30 cellular contexts compared by ENCODE assay signal in genomic region chr17:14125518-14126125, GRCh38. TPM values are rescaled to one million over a fixed set of nuclear protein-coding genes. Genes with fewer than 3 reads are reported as not detected.
DNase-seq lines count a peak whose midpoint lies in the region; ATAC-seq, FAIRE-seq and TF ChIP-seq lines count a peak whose summit lies in the region.
"Had no signal": no experiment of that assay in that cellular context is flagged by ENCODE, and none has a peak within 500 bp of the region (broad histone marks: within the 10 kb centered on the region; RNA-seq: fewer than 3 reads in every experiment).

No MANE protein-coding gene starts in this region.

- no peak overlapping the region for H3K4me3 Mint-ChIP-seq in chondrocyte (ENCODE audit: unreplicated experiment)
- H3K4me3 Mint-ChIP-seq: activated naive CD4-positive, alpha-beta T cell treated with anti-CD3 and anti-CD28 coated beads, Interleukin-2, amount 10 ng/mL, durations not matched to agents 7 days and 5 days; activated T-helper 1 cell treated with anti-CD3 and anti-CD28 coated beads, Interleukin-12 subunit alpha, Interleukin-12 subunit beta, Interleukin-2, Interleukin-4 antibody, amounts not matched to agents 30 ng/mL and 10 ng/mL and 1 ng/mL, durations not matched to agents 14 hours and 24 hours and 36 hours; HFFc6; IgD-negative memory B cell; memory B cell had no signal

- DNase-seq in right lobe of liver (no peak), HepG2 (ENCODE audit: low spot score) (no peak), mucosa of descending colon (no peak), superior temporal gyrus (ENCODE audit: extremely low spot score) (peak; percentile 22), colonic mucosa (no peak), chondrocyte (ENCODE audit: low spot score) (no peak), NCI-H2029 (lab: John Stamatoyannopoulos, UW) (no peak)
- DNase-seq: activated naive CD4-positive, alpha-beta T cell treated with anti-CD3 and anti-CD28 coated beads, Interleukin-2, amount 10 ng/mL, durations not matched to agents 7 days and 5 days; Caco-2; central memory CD4-positive, alpha-beta T cell; DMS79 treated with DMSO at 0.1 percent for 48 hours; HFFc6; hypothalamus; NCI-H1105 treated with DMSO at 0.1 percent for 48 hours; NCI-H2081 treated with DMSO at 0.1 percent for 48 hours; NCI-H510A; NK-92 treated with Interleukin-12 subunit alpha and Interleukin-12 subunit beta, amount 100 ng/mL, for 24 hours; stimulated activated CD4-positive, alpha-beta T cell treated with anti-CD3 and anti-CD28 coated beads, Interleukin-12 subunit alpha, Interleukin-12 subunit beta, amount 100 ng/mL, for 4 hours; stimulated activated naive CD4-positive, alpha-beta T cell treated with Interleukin-2 at 50 U/mL for 16 hours; T-helper 1 cell had no signal

- no peak overlapping the region for H3K9ac ChIP-seq in HepG2 (ENCODE audit: insufficient read depth, low read depth, low read length)
- H3K9ac ChIP-seq in endocrine pancreas (ENCODE audit: control insufficient read depth, insufficient read depth, low read length): no peak overlapping the region
- no peak overlapping the region for H3K9ac ChIP-seq in colonic mucosa (ENCODE audit: low read depth in 2 of 2, low read length in 2 of 2)
- H3K9ac ChIP-seq: BLaER1 treated with 17β-estradiol and CSF1 and Interleukin-3, amounts not matched to agents 10 nM and 100 nM had no signal

- no peak for TF ChIP-seq CTCF in right lobe of liver (IDR thresholded peaks at IDR 0.05)
- TF ChIP-seq CTCF in HepG2 (CRISPR knock-in tag; IDR thresholded peaks at IDR 0.05): no peak
- no peak for TF ChIP-seq CTCF in mucosa of descending colon (IDR thresholded peaks at IDR 0.05)
- no peak for TF ChIP-seq CTCF in colonic mucosa (IDR thresholded peaks at IDR 0.05)
- TF ChIP-seq CTCF in chondrocyte (IDR thresholded peaks at IDR 0.05): no peak

- H3K27ac ChIP-seq in right lobe of liver (no peak overlapping the region), HepG2 (ENCODE audit: extremely low read length, insufficient read depth, low read length) (no peak overlapping the region), colonic mucosa (no peak overlapping the region)
- H3K27ac ChIP-seq: BLaER1 treated with 17β-estradiol and CSF1 and Interleukin-3, amounts not matched to agents 10 nM and 100 nM; epithelial cell of prostate had no signal

- POLR2A ChIA-PET in HepG2 (lab: Yijun Ruan, JAX): no interaction called here

- no peak for FAIRE-seq in HepG2 (lab: Jason Lieb, UNC)
- FAIRE-seq: GM18507, keratinocyte, RCC 7860, TTC549 had no signal

- no peaks in the 10 kb centered on the region for H4K20me1 ChIP-seq in HepG2 (ENCODE audit: insufficient read depth, low read length)

- TF ChIP-seq POLR2A in right lobe of liver (IDR thresholded peaks at IDR 0.05) (no peak), HepG2 (IDR thresholded peaks at IDR 0.05; ENCODE audit: insufficient read depth in 1 of 2, low read depth in 2 of 2, low read length in 2 of 2) (no peak)

- intact Hi-C loops in right lobe of liver (cut with DNase I) (no loop called here), HepG2 (cut with micrococcal nuclease; ENCODE audit: unreplicated experiment) (no loop called here), mucosa of descending colon (cut with DNase I, micrococcal nuclease) (no loop called here), colonic mucosa (cut with DNase I) (no loop called here)

- peaks cover 3% of the 10 kb centered on the region for H3K4me1 Mint-ChIP-seq in chondrocyte (ENCODE audit: low read depth)

- no peak overlapping the region for H2AFZ ChIP-seq in HepG2 (ENCODE audit: low read length)

- TF ChIP-seq EP300 in HepG2 (IDR thresholded peaks at IDR 0.05; ENCODE audit: low read depth in 2 of 2, low read length in 2 of 2) (no peak), HepG2 (CRISPR knock-in tag; IDR thresholded peaks at IDR 0.05; ENCODE audit: borderline replicate concordance) (no peak)

- H3K79me2 ChIP-seq in HepG2 (ENCODE audit: insufficient read depth, low read length): no peaks in the 10 kb centered on the region

- no TSS peak for BruUV-seq in HepG2 (replicated peaks; lab: Mats Ljungman, UMichigan)

- H3K27me3 ChIP-seq in right lobe of liver (no peaks in the 10 kb centered on the region), HepG2 (ENCODE audit: control insufficient read depth in 1 of 2, insufficient read depth in 2 of 2, low read length in 2 of 2) (no peaks in the 10 kb centered on the region), endocrine pancreas (ENCODE audit: control insufficient read depth, insufficient read depth, low read length) (no peaks in the 10 kb centered on the region), colonic mucosa (no peaks in the 10 kb centered on the region)
- H3K27me3 ChIP-seq: BLaER1 treated with 17β-estradiol and CSF1 and Interleukin-3, amounts not matched to agents 10 nM and 100 nM had no signal

- in situ Hi-C loops in HepG2 (cut with HindIII; ENCODE audit: extremely low pct_ligation_motif_present, low pct_unique_long_range_greater_than_20kb): no loop called here

- H3K4me3 ChIP-seq in right lobe of liver (no peak overlapping the region), HepG2 (replicated peaks in 1 of 3; ENCODE audit: insufficient read depth in 1 of 3, low read depth in 2 of 3, low read length in 3 of 3) (no peak overlapping the region), endocrine pancreas (ENCODE audit: control insufficient read depth, insufficient read depth, low read length) (peak overlapping the region; percentile 97), mucosa of descending colon (no peak overlapping the region), colonic mucosa (no peak overlapping the region)
- H3K4me3 ChIP-seq: BLaER1 treated with 17β-estradiol and CSF1 and Interleukin-3, amounts not matched to agents 10 nM and 100 nM had no signal

- CTCF ChIA-PET in HepG2 (lab: Yijun Ruan, JAX; ENCODE audit: low intra/inter-chr PET ratio, low total read pairs): no interaction called here

- H3K9me3 ChIP-seq in right lobe of liver: no peaks in the 10 kb centered on the region
- H3K9me3 ChIP-seq in HepG2 (ENCODE audit: low read length): no peaks in the 10 kb centered on the region
- H3K9me3 ChIP-seq in endocrine pancreas (ENCODE audit: control insufficient read depth, low read length): no peaks in the 10 kb centered on the region
- H3K9me3 ChIP-seq in mucosa of descending colon: no peaks in the 10 kb centered on the region
- no peaks in the 10 kb centered on the region for H3K9me3 ChIP-seq in colonic mucosa
- H3K9me3 ChIP-seq: Caco-2 had no signal

- H3K27me3 Mint-ChIP-seq in chondrocyte (ENCODE audit: low read depth): no peaks in the 10 kb centered on the region
- H3K27me3 Mint-ChIP-seq: activated naive CD4-positive, alpha-beta T cell treated with anti-CD3 and anti-CD28 coated beads, Interleukin-2, amount 10 ng/mL, durations not matched to agents 7 days and 5 days; IgD-negative memory B cell; memory B cell had no signal

- H3K4me1 ChIP-seq in right lobe of liver (peaks cover 0 to 11% (median 0%) of the 10 kb centered on the region in 4 donors), HepG2 (ENCODE audit: insufficient read depth, low read length) (no peaks in the 10 kb centered on the region), endocrine pancreas (ENCODE audit: control insufficient read depth, insufficient read depth, low read length) (peaks cover 12% of the 10 kb centered on the region), mucosa of descending colon (ENCODE audit: low read depth) (no peaks in the 10 kb centered on the region), colonic mucosa (no peaks in the 10 kb centered on the region)
- H3K4me1 ChIP-seq: Caco-2 had no signal

- H3K36me3 Mint-ChIP-seq in chondrocyte (ENCODE audit: low read depth): no peaks in the 10 kb centered on the region

- ATAC-seq in right lobe of liver: peak in 3 of 4 donors; percentile 60 to 74 (median 65)
- no peak for ATAC-seq in HepG2
- ATAC-seq in mucosa of descending colon: peak; percentile 14

- no peak overlapping the region for H3K4me2 ChIP-seq in HepG2 (ENCODE audit: low read depth, low read length)
- H3K4me2 ChIP-seq: BLaER1 treated with 17β-estradiol and CSF1 and Interleukin-3, amounts not matched to agents 10 nM and 100 nM had no signal

- no peak for TF ChIP-seq RAD21 in HepG2 (CRISPR knock-in tag; IDR thresholded peaks at IDR 0.05)

- no peaks in the 10 kb centered on the region for H3K9me3 Mint-ChIP-seq in chondrocyte (ENCODE audit: low read depth)
- H3K9me3 Mint-ChIP-seq: HFFc6, IgD-negative memory B cell had no signal

- H3K36me3 ChIP-seq in right lobe of liver (no peaks in the 10 kb centered on the region), HepG2 (replicated peaks in 1 of 2; ENCODE audit: control insufficient read depth in 1 of 2, insufficient read depth in 2 of 2, low read length in 2 of 2) (no peaks in the 10 kb centered on the region), endocrine pancreas (ENCODE audit: control insufficient read depth, insufficient read depth, low read length) (no peaks in the 10 kb centered on the region), mucosa of descending colon (ENCODE audit: low read depth) (no peaks in the 10 kb centered on the region), colonic mucosa (no peaks in the 10 kb centered on the region)

- WGBS in right lobe of liver (ENCODE audit: insufficient coverage, low coverage, low lambda C conversion rate, missing lambda C conversion rate): 69% methylated on average over 6 of the region's 6 CpGs
- 96% methylated on average over 6 of the region's 6 CpGs for WGBS in HepG2 (ENCODE audit: low lambda C conversion rate)

- H3K27ac Mint-ChIP-seq in chondrocyte (ENCODE audit: unreplicated experiment): no peak overlapping the region
- H3K27ac Mint-ChIP-seq: activated naive CD4-positive, alpha-beta T cell treated with anti-CD3 and anti-CD28 coated beads, Interleukin-2, amount 10 ng/mL, durations not matched to agents 7 days and 5 days; activated T-helper 1 cell treated with anti-CD3 and anti-CD28 coated beads, Interleukin-12 subunit alpha, Interleukin-12 subunit beta, Interleukin-2, Interleukin-4 antibody, amounts not matched to agents 30 ng/mL and 10 ng/mL and 1 ng/mL, durations not matched to agents 14 hours and 24 hours and 36 hours; HFFc6; IgD-negative memory B cell; memory B cell had no signal

RNA-seq across cellular contexts. Expression of gene COX10, which starts 56.3 kb away (rescaled TPM):
- total RNA-seq in right lobe of liver (10 to 100 TPM in 2 of 6 experiments, 1 to 10 TPM in 4; 6.8 to 23.0 (median 9.0) TPM), HepG2 (2016; rRNA removed; fragmentation: Illumina TruSeq; extraction: Trizol) (20.1 and 20.6 TPM in 2 replicates), mucosa of descending colon (10 to 100 TPM; 24.9 to 36.3 (median 35.5) TPM), colonic mucosa (10 to 100 TPM; 35.1 to 36.0 TPM), chondrocyte (12.6 to 14.6 TPM (median 13.3 TPM) in 3 replicates)
- 18.1 and 18.3 TPM in 2 replicates for total RNA-seq in HepG2 (2016; cell fraction: cytosol; rRNA removed; fragmentation: Illumina TruSeq; extraction: Trizol; ENCODE audit: low read depth)
- 16.9 and 20.5 TPM in 2 replicates for total RNA-seq in HepG2 (2016; cell fraction: insoluble cytoplasmic fraction; rRNA removed; fragmentation: Illumina TruSeq; extraction: Trizol)
- total RNA-seq in HepG2 (2016; cell fraction: membrane; rRNA removed; fragmentation: Illumina TruSeq; extraction: Trizol): 26.4 and 26.7 TPM in 2 replicates
- total RNA-seq in HepG2 (2016; cell fraction: nucleus; rRNA removed; fragmentation: Illumina TruSeq; extraction: Trizol): 27.8 and 29.9 TPM in 2 replicates
- 12.4 and 13.9 TPM in 2 replicates for polyA plus RNA-seq in HepG2 (2011; rRNA removed)
- polyA plus RNA-seq in HepG2 (2011; cell fraction: cytosol; rRNA removed): 16.3 and 17.6 TPM in 2 replicates
- polyA plus RNA-seq in HepG2 (2011; cell fraction: nucleus; rRNA removed): 12.9 and 14.5 TPM in 2 replicates
- polyA plus RNA-seq in HepG2 (2012): 9.9 and 11.0 TPM in 2 replicates
- 13.0 and 16.0 TPM in 2 replicates for polyA plus RNA-seq in HepG2 (2016; cell fraction: cytosol; fragmentation: Illumina TruSeq; extraction: Trizol; ENCODE audit: low read depth)
- 16.1 and 19.3 TPM in 2 replicates for polyA plus RNA-seq in HepG2 (2016; cell fraction: insoluble cytoplasmic fraction; fragmentation: Illumina TruSeq; extraction: Trizol; ENCODE audit: low read depth)
- polyA plus RNA-seq in HepG2 (2016; cell fraction: membrane; fragmentation: Illumina TruSeq; extraction: Trizol; ENCODE audit: low read depth): 17.8 and 20.2 TPM in 2 replicates
- 11.9 and 14.5 TPM in 2 replicates for polyA plus RNA-seq in HepG2 (2016; cell fraction: nucleus; fragmentation: Illumina TruSeq; extraction: Trizol; ENCODE audit: insufficient read depth, low read depth)
- polyA minus RNA-seq in HepG2 (2011; rRNA and poly(A)+ RNA removed; ENCODE audit: low replicate concordance): 26.5 and 30.3 TPM in 2 replicates
- 18.2 and 20.8 TPM in 2 replicates for polyA minus RNA-seq in HepG2 (2011; cell fraction: cytosol; rRNA and poly(A)+ RNA removed)
- polyA minus RNA-seq in HepG2 (2011; cell fraction: nucleus; rRNA and poly(A)+ RNA removed): 49.0 and 54.1 TPM in 2 replicates
